In the genomic region with DNA sequence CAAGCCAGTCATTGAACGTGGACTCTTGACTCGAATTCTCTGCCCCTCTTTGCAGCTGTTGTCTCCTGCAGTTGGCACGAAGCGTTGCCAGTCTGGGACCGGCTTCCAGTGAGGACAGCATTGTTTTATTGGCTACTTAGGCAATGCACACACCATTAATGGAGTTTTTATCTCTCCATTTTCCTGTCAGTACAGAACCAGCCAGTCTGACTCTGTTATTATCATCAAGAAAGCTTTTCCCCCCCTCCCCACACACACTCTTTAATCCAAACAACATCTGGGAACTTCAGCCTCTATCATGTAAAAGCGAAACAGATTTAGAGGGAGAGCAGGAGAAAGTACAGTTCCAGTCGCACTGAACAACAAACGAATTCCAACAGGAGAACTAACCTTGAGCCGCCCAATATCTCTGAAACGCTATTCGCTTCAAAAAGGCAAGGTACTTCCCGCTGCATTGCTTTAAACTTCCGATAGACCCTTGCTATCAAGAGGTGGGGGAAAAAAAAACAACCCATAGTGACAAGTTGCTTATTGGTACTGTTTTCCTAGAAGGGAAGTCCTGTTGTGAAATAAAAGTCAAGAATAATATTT, we compare ENCODE assay signal across 1 cellular context.
TF ChIP-seq lines count a peak whose summit lies in the region.

No MANE protein-coding gene starts in this region.

TF ChIP-seq in HepG2, 621 proteins besides CTCF, POLR2A, EP300 and RAD21 (continued from another document and continues in another):
- TF ChIP-seq ATF7-NPFF (CRISPR knock-in tag; IDR thresholded peaks at IDR 0.05; ENCODE audit: low read depth) (no peak), ZNF543 (CRISPR knock-in tag; IDR thresholded peaks at IDR 0.05) (0 out of 2 replicates have a peak, but pooled peaks have one; percentile 12), HOXA3 (CRISPR knock-in tag; IDR thresholded peaks at IDR 0.05) (peak; percentile 18; the same call in 1 of the 2 replicates), PHF21A (CRISPR knock-in tag; IDR thresholded peaks at IDR 0.05) (peak; percentile 28; the same call in 1 of the 2 replicates), SOX6 (IDR thresholded peaks at IDR 0.05) (no peak), SOX6 (CRISPR knock-in tag; IDR thresholded peaks at IDR 0.05) (peak; percentile 31), ZNF749 (CRISPR knock-in tag; IDR thresholded peaks at IDR 0.05; ENCODE audit: borderline replicate concordance) (no peak), ZC3H4 (CRISPR knock-in tag; IDR thresholded peaks at IDR 0.05; ENCODE audit: borderline replicate concordance) (no peak), ZNF577 (CRISPR knock-in tag; IDR thresholded peaks at IDR 0.05; ENCODE audit: borderline replicate concordance, low read depth) (no peak), ARID2 (CRISPR knock-in tag; IDR thresholded peaks at IDR 0.05; ENCODE audit: borderline replicate concordance) (peak; percentile 24; the same call in 1 of the 2 replicates), ZNF264 (CRISPR knock-in tag; IDR thresholded peaks at IDR 0.05) (0 out of 2 replicates have a peak, but pooled peaks have one; percentile 31), TCF7 (IDR thresholded peaks at IDR 0.05; ENCODE audit: low read depth) (peak; percentile 20; the same call in 1 of the 2 replicates), EZH2 (conservative IDR thresholded peaks at IDR 0.05; ENCODE audit: low read depth, low read length) (no peak), MIXL1 (CRISPR knock-in tag; IDR thresholded peaks at IDR 0.05) (0 out of 2 replicates have a peak, but pooled peaks have one; percentile 1), ZNF589 (CRISPR knock-in tag; conservative IDR thresholded peaks at IDR 0.05) (no peak), ZNF160 (CRISPR knock-in tag; IDR thresholded peaks at IDR 0.05) (no peak), POGZ (CRISPR knock-in tag; IDR thresholded peaks at IDR 0.05) (no peak), TEAD3 (CRISPR knock-in tag; optimal IDR thresholded peaks at IDR 0.05; ENCODE audit: borderline replicate concordance) (peak; percentile 25), GABPA (IDR thresholded peaks at IDR 0.05; ENCODE audit: low read depth, low read length) (no peak), GABPA (CRISPR knock-in tag; IDR thresholded peaks at IDR 0.05; ENCODE audit: low read depth) (no peak), POLR2G (IDR thresholded peaks at IDR 0.05; ENCODE audit: low read depth, low read length) (0 out of 2 replicates have a peak, but pooled peaks have one; percentile 10), PHF5A (CRISPR knock-in tag; IDR thresholded peaks at IDR 0.05; ENCODE audit: low read depth, unreplicated experiment) (peak; percentile 13), ZNF775 (CRISPR knock-in tag; IDR thresholded peaks at IDR 0.05; ENCODE audit: borderline replicate concordance) (0 out of 2 replicates have a peak, but pooled peaks have one; percentile 7), MED1 (CRISPR knock-in tag; IDR thresholded peaks at IDR 0.05) (peak; percentile 28; the same call in 1 of the 2 replicates), ZNF3 (CRISPR knock-in tag; IDR thresholded peaks at IDR 0.05) (0 out of 2 replicates have a peak, but pooled peaks have one; percentile 17), SRF (IDR thresholded peaks at IDR 0.05; ENCODE audit: low read depth, low read length) (no peak), JARID2 (CRISPR knock-in tag; IDR thresholded peaks at IDR 0.05; ENCODE audit: insufficient replicate concordance) (peak; percentile 5), ZNF441 (CRISPR knock-in tag; IDR thresholded peaks at IDR 0.05; ENCODE audit: borderline replicate concordance) (peak; percentile 25; the same call in 1 of the 2 replicates), RXRB (CRISPR knock-in tag; IDR thresholded peaks at IDR 0.05; ENCODE audit: borderline replicate concordance) (no peak), ZNF12 (CRISPR knock-in tag; IDR thresholded peaks at IDR 0.05) (0 out of 2 replicates have a peak, but pooled peaks have one; percentile 14), ZNF777 (CRISPR knock-in tag; IDR thresholded peaks at IDR 0.05) (peak; percentile 60; the same call in 1 of the 2 replicates), NCOR1 (IDR thresholded peaks at IDR 0.05; ENCODE audit: borderline replicate concordance, low read length) (peak; percentile 58; the same call in 1 of the 2 replicates), ZNF382 (CRISPR knock-in tag; IDR thresholded peaks at IDR 0.05; ENCODE audit: borderline replicate concordance) (no peak), ZFP90 (CRISPR knock-in tag; IDR thresholded peaks at IDR 0.05; ENCODE audit: borderline replicate concordance) (peak; percentile 58; the same call in 1 of the 2 replicates), ZNF263 (CRISPR knock-in tag; IDR thresholded peaks at IDR 0.05) (peak; percentile 44; the same call in 1 of the 2 replicates), ZNF772 (CRISPR knock-in tag; IDR thresholded peaks at IDR 0.05) (0 out of 2 replicates have a peak, but pooled peaks have one; percentile 20), GATA4 (IDR thresholded peaks at IDR 0.05; ENCODE audit: borderline replicate concordance, low read depth) (no peak; the same call in 1 of the 2 replicates), ZMYM4 (CRISPR knock-in tag; IDR thresholded peaks at IDR 0.05) (0 out of 2 replicates have a peak, but pooled peaks have one; percentile 8), DMAP1 (CRISPR knock-in tag; IDR thresholded peaks at IDR 0.05) (0 out of 2 replicates have a peak, but pooled peaks have one; percentile 5), ZFX (CRISPR knock-in tag; IDR thresholded peaks at IDR 0.05; ENCODE audit: low read depth) (0 out of 2 replicates have a peak, but pooled peaks have one; percentile 7)
- TF ChIP-seq, protein P1, sequence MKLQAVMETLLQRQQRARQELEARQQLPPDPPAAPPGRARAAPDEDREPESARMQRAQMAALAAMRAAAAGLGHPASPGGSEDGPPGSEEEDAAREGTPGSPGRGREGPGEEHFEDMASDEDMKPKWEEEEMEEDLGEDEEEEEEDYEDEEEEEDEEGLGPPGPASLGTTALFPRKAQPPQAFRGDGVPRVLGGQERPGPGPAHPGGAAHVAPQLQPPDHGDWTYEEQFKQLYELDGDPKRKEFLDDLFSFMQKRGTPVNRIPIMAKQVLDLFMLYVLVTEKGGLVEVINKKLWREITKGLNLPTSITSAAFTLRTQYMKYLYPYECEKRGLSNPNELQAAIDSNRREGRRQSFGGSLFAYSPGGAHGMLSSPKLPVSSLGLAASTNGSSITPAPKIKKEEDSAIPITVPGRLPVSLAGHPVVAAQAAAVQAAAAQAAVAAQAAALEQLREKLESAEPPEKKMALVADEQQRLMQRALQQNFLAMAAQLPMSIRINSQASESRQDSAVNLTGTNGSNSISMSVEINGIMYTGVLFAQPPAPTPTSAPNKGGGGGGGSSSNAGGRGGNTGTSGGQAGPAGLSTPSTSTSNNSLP (IDR thresholded peaks at IDR 0.05; ENCODE audit: low read depth, low read length): peak; percentile 22; the same call in 1 of the 2 replicates
- TF ChIP-seq, protein P2, sequence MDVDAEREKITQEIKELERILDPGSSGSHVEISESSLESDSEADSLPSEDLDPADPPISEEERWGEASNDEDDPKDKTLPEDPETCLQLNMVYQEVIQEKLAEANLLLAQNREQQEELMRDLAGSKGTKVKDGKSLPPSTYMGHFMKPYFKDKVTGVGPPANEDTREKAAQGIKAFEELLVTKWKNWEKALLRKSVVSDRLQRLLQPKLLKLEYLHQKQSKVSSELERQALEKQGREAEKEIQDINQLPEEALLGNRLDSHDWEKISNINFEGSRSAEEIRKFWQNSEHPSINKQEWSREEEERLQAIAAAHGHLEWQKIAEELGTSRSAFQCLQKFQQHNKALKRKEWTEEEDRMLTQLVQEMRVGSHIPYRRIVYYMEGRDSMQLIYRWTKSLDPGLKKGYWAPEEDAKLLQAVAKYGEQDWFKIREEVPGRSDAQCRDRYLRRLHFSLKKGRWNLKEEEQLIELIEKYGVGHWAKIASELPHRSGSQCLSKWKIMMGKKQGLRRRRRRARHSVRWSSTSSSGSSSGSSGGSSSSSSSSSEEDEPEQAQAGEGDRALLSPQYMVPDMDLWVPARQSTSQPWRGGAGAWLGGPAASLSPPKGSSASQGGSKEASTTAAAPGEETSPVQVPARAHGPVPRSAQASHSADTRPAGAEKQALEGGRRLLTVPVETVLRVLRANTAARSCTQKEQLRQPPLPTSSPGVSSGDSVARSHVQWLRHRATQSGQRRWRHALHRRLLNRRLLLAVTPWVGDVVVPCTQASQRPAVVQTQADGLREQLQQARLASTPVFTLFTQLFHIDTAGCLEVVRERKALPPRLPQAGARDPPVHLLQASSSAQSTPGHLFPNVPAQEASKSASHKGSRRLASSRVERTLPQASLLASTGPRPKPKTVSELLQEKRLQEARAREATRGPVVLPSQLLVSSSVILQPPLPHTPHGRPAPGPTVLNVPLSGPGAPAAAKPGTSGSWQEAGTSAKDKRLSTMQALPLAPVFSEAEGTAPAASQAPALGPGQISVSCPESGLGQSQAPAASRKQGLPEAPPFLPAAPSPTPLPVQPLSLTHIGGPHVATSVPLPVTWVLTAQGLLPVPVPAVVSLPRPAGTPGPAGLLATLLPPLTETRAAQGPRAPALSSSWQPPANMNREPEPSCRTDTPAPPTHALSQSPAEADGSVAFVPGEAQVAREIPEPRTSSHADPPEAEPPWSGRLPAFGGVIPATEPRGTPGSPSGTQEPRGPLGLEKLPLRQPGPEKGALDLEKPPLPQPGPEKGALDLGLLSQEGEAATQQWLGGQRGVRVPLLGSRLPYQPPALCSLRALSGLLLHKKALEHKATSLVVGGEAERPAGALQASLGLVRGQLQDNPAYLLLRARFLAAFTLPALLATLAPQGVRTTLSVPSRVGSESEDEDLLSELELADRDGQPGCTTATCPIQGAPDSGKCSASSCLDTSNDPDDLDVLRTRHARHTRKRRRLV (CRISPR knock-in tag; IDR thresholded peaks at IDR 0.05): 0 out of 2 replicates have a peak, but pooled peaks have one; percentile 37
- TF ChIP-seq, protein P3, sequence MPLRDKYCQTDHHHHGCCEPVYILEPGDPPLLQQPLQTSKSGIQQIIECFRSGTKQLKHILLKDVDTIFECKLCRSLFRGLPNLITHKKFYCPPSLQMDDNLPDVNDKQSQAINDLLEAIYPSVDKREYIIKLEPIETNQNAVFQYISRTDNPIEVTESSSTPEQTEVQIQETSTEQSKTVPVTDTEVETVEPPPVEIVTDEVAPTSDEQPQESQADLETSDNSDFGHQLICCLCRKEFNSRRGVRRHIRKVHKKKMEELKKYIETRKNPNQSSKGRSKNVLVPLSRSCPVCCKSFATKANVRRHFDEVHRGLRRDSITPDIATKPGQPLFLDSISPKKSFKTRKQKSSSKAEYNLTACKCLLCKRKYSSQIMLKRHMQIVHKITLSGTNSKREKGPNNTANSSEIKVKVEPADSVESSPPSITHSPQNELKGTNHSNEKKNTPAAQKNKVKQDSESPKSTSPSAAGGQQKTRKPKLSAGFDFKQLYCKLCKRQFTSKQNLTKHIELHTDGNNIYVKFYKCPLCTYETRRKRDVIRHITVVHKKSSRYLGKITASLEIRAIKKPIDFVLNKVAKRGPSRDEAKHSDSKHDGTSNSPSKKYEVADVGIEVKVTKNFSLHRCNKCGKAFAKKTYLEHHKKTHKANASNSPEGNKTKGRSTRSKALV (CRISPR knock-in tag; IDR thresholded peaks at IDR 0.05): no peak
- TF ChIP-seq, protein P4, sequence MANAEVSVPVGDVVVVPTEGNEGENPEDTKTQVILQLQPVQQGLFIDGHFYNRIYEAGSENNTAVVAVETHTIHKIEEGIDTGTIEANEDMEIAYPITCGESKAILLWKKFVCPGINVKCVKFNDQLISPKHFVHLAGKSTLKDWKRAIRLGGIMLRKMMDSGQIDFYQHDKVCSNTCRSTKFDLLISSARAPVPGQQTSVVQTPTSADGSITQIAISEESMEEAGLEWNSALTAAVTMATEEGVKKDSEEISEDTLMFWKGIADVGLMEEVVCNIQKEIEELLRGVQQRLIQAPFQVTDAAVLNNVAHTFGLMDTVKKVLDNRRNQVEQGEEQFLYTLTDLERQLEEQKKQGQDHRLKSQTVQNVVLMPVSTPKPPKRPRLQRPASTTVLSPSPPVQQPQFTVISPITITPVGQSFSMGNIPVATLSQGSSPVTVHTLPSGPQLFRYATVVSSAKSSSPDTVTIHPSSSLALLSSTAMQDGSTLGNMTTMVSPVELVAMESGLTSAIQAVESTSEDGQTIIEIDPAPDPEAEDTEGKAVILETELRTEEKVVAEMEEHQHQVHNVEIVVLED (CRISPR knock-in tag; IDR thresholded peaks at IDR 0.05; ENCODE audit: borderline replicate concordance): peak; percentile 11; the same call in 1 of the 2 replicates
- TF ChIP-seq, protein P5, sequence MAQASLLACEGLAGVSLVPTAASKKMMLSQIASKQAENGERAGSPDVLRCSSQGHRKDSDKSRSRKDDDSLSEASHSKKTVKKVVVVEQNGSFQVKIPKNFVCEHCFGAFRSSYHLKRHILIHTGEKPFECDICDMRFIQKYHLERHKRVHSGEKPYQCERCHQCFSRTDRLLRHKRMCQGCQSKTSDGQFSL (CRISPR knock-in tag; IDR thresholded peaks at IDR 0.05): peak; percentile 49; the same call in 1 of the 2 replicates
- TF ChIP-seq, protein P6, sequence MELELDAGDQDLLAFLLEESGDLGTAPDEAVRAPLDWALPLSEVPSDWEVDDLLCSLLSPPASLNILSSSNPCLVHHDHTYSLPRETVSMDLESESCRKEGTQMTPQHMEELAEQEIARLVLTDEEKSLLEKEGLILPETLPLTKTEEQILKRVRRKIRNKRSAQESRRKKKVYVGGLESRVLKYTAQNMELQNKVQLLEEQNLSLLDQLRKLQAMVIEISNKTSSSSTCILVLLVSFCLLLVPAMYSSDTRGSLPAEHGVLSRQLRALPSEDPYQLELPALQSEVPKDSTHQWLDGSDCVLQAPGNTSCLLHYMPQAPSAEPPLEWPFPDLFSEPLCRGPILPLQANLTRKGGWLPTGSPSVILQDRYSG (CRISPR knock-in tag; IDR thresholded peaks at IDR 0.05): 0 out of 2 replicates have a peak, but pooled peaks have one; percentile 26
- TF ChIP-seq, protein P7, sequence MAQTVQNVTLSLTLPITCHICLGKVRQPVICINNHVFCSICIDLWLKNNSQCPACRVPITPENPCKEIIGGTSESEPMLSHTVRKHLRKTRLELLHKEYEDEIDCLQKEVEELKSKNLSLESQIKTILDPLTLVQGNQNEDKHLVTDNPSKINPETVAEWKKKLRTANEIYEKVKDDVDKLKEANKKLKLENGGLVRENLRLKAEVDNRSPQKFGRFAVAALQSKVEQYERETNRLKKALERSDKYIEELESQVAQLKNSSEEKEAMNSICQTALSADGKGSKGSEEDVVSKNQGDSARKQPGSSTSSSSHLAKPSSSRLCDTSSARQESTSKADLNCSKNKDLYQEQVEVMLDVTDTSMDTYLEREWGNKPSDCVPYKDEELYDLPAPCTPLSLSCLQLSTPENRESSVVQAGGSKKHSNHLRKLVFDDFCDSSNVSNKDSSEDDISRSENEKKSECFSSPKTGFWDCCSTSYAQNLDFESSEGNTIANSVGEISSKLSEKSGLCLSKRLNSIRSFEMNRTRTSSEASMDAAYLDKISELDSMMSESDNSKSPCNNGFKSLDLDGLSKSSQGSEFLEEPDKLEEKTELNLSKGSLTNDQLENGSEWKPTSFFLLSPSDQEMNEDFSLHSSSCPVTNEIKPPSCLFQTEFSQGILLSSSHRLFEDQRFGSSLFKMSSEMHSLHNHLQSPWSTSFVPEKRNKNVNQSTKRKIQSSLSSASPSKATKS (CRISPR knock-in tag; IDR thresholded peaks at IDR 0.05): no peak
- TF ChIP-seq, protein P8, sequence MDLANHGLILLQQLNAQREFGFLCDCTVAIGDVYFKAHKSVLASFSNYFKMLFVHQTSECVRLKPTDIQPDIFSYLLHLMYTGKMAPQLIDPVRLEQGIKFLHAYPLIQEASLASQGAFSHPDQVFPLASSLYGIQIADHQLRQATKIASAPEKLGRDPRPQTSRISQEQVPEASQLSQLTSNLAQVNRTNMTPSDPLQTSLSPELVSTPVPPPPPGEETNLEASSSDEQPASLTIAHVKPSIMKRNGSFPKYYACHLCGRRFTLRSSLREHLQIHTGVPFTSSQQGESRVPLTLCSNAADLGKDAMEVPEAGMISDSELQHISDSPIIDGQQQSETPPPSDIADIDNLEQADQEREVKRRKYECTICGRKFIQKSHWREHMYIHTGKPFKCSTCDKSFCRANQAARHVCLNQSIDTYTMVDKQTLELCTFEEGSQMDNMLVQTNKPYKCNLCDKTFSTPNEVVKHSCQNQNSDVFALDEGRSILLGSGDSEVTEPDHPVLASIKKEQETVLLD (CRISPR knock-in tag; IDR thresholded peaks at IDR 0.05; ENCODE audit: low read depth): no peak
